ENCODE assay signal across 12 cellular contexts in the genomic region with DNA sequence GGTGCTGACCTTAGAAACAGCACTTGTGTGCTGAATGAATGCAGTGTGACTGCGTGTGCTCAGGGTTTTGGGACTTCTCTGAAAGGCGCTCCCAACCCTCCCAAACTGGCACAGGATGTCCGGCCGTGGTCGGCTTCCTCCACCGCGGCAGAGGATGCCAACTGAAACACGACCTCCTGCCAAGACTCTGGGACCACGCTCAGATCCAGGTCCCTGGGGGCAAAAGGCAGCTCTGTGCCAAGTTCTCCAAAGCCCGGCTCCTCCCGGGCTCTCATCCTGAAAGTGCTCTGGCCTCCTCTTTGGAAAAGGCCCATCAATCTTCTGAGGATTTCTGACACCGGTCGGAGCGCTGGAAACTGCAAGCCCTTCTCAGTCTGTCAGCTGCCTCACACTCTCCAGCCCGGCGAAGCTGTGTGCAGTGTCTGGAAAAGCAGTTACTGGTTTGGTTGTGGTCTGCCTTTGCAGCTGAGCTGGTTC. TPM values are rescaled to one million over a fixed set of nuclear protein-coding genes. Genes with fewer than 3 reads are reported as not detected.
DNase-seq lines count a peak whose midpoint lies in the region; ATAC-seq and TF ChIP-seq lines count a peak whose summit lies in the region.
"Had no signal": no experiment of that assay in that cellular context is flagged by ENCODE, and none has a peak within 500 bp of the region (broad histone marks: within the 10 kb centered on the region; RNA-seq: fewer than 3 reads in every experiment).

No MANE protein-coding gene starts in this region.

- no peak overlapping the region for H3K23ac ChIP-seq in mesenchymal stem cell (ENCODE audit: low read length in 2 of 2)

- H3K4ac ChIP-seq in mesenchymal stem cell (ENCODE audit: low read depth in 1 of 2, low read length in 2 of 2), result no peak overlapping the region

- 23 to 38% methylated on average over 3 to 16 of the region's 16 CpGs for WGBS in body of pancreas, 2 donors
- 63% methylated on average over 16 of the region's 16 CpGs for WGBS in mesenchymal stem cell

- no peak overlapping the region for H3K4me2 ChIP-seq in mesenchymal stem cell (ENCODE audit: low read length, poor library complexity, severe bottlenecking)

- no peak overlapping the region for H2AFZ ChIP-seq in mesenchymal stem cell (ENCODE audit: low read depth, low read length)

- TF ChIP-seq POLR2A in body of pancreas (IDR thresholded peaks at IDR 0.05) (no peak), uterus (IDR thresholded peaks at IDR 0.05) (no peak)

- ATAC-seq in body of pancreas, result peak; percentile 10
- no peak for ATAC-seq in GM18870 (IDR thresholded peaks at IDR 0.05; ENCODE audit: unreplicated experiment)
- ATAC-seq: stimulated activated naive B cell treated with anti-CD40 and anti-IgM and Interleukin-4, amounts not matched to agents 10 μg/mL and 1 μg/mL and 100 μg/mL, for 72 hours had no signal

- intact Hi-C loops in body of pancreas (cut with DNase I), result loop anchor here (10.0 kb wide), 1 partner anchor 667 kb away; no protein-coding TSS in a partner anchor
- intact Hi-C loops in uterus (cut with DNase I; ENCODE audit: low total_unique reads), result no loop called here

- H2BK120ac ChIP-seq in mesenchymal stem cell (ENCODE audit: low read depth, low read length), result no peak overlapping the region

- no peak overlapping the region for H2AK5ac ChIP-seq in mesenchymal stem cell (ENCODE audit: low read length, severe bottlenecking)

- H3K4me1 ChIP-seq in body of pancreas (peaks cover 1% of the 10 kb centered on the region), mesenchymal stem cell (ENCODE audit: control insufficient read depth, insufficient read depth, low read depth, low read length) (peaks cover 1% of the 10 kb centered on the region), uterus (no peaks in the 10 kb centered on the region)

- no peak overlapping the region for H3K27ac ChIP-seq in body of pancreas
- H3K27ac ChIP-seq in mesenchymal stem cell (ENCODE audit: low read length, poor library complexity, severe bottlenecking), result no peak overlapping the region
- H3K27ac ChIP-seq in uterus, result peak overlapping the region; percentile 3 to 4

- H3K14ac ChIP-seq in mesenchymal stem cell (ENCODE audit: low read length in 2 of 2), result no peak overlapping the region

- H3K9me3 ChIP-seq in body of pancreas (no peaks in the 10 kb centered on the region), mesenchymal stem cell (ENCODE audit: control insufficient read depth, low read length) (no peaks in the 10 kb centered on the region), uterus (no peaks in the 10 kb centered on the region)

- H3K9ac ChIP-seq in mesenchymal stem cell (ENCODE audit: low read length), result peak overlapping the region; percentile 46

- TF ChIP-seq CTCF in body of pancreas (IDR thresholded peaks at IDR 0.05) (no peak), uterus (IDR thresholded peaks at IDR 0.05) (no peak), GM20000 (IDR thresholded peaks at IDR 0.05; ENCODE audit: extremely low read depth, missing control alignments) (no peak)

- H3K36me3 ChIP-seq in body of pancreas (replicated peaks in 1 of 2; ENCODE audit: insufficient read depth in 1 of 2, low read depth in 2 of 2) (no peaks in the 10 kb centered on the region), mesenchymal stem cell (ENCODE audit: control insufficient read depth in 1 of 2, insufficient read depth in 2 of 2, low read depth in 1 of 2, low read length in 2 of 2) (no peaks in the 10 kb centered on the region), uterus (no peaks in the 10 kb centered on the region)

- DNase-seq in NCI-H510A treated with DMSO at 0.1 percent for 48 hours (lab: John Stamatoyannopoulos, UW), result peak; percentile 14
- DNase-seq in NCI-H510A (lab: John Stamatoyannopoulos, UW), result no peak
- no peak for DNase-seq in body of pancreas
- no peak for DNase-seq in mesenchymal stem cell
- DNase-seq in uterus, result peak; percentile 58 to 62
- DNase-seq in activated gamma-delta T cell (lab: John Stamatoyannopoulos, UW), result no peak
- DNase-seq in GM20000 (ENCODE audit: low spot score), result no peak
- DNase-seq: amniotic stem cell; naive B cell; NCI-H1436 treated with DMSO at 0.1 percent for 48 hours; stimulated activated naive B cell treated with anti-CD40 and anti-IgM and Interleukin-4, amounts not matched to agents 10 μg/mL and 1 μg/mL and 100 μg/mL, for 72 hours had no signal

- no peak overlapping the region for H3K4me3 ChIP-seq in body of pancreas
- peak overlapping the region in 1 of 2 experiments; percentile 39 for H3K4me3 ChIP-seq in mesenchymal stem cell (ENCODE audit: insufficient read depth in 1 of 2, low read depth in 1 of 2, low read length in 2 of 2)
- H3K4me3 ChIP-seq in uterus, result no peak overlapping the region

- no peak overlapping the region for H2BK15ac ChIP-seq in mesenchymal stem cell (ENCODE audit: low read depth, poor library complexity, severe bottlenecking)

- no peaks in the 10 kb centered on the region for H3K79me1 ChIP-seq in mesenchymal stem cell (replicated peaks; ENCODE audit: low read length, poor library complexity, severe bottlenecking)

- no peak overlapping the region for H2BK12ac ChIP-seq in mesenchymal stem cell (ENCODE audit: low read length in 2 of 2)

- H4K8ac ChIP-seq in mesenchymal stem cell (ENCODE audit: low read length), result no peak overlapping the region

- H3K18ac ChIP-seq in mesenchymal stem cell (ENCODE audit: low read depth in 1 of 2, low read length in 2 of 2), result no peak overlapping the region

- H3K27me3 ChIP-seq in body of pancreas, result no peaks in the 10 kb centered on the region
- peaks cover 13 to 74% of the 10 kb centered on the region in 2 experiments for H3K27me3 ChIP-seq in mesenchymal stem cell (ENCODE audit: control insufficient read depth in 1 of 2, insufficient read depth in 1 of 2, low read length in 2 of 2)
- H3K27me3 ChIP-seq in uterus, result no peaks in the 10 kb centered on the region

- H2BK5ac ChIP-seq in mesenchymal stem cell (ENCODE audit: low read depth, low read length, poor library complexity, severe bottlenecking), result no peak overlapping the region

- H4K91ac ChIP-seq in mesenchymal stem cell (ENCODE audit: low read length), result no peak overlapping the region

RNA-seq across cellular contexts. Expression of gene ZBTB7C, which starts 32.3 kb away (rescaled TPM):
- 1 to 10 TPM; 1.3 to 2.3 TPM for total RNA-seq in body of pancreas
- 0.11 TPM for polyA plus RNA-seq in mesenchymal stem cell (2013, experiment 1 of 2)
- 0.11 TPM for polyA plus RNA-seq in mesenchymal stem cell (2013, experiment 2 of 2)
- 10 to 100 TPM in 2 of 4 donors, 1 to 10 TPM in 2; 1.0 to 11.2 (median 7.9) TPM for total RNA-seq in uterus

Comparison
In these comparisons a context has a peak if more than half of its experiments do, and no peak if none do; other contexts are left out.
1. DNase-seq: peak in NCI-H510A treated with DMSO at 0.1 percent for 48 hours (single experiment) and uterus (2 of 2); none in NCI-H510A (single experiment), body of pancreas (0 of 4), mesenchymal stem cell (single experiment), activated gamma-delta T cell (single experiment) and GM20000 (single experiment).
2. H3K27ac ChIP-seq: peak in uterus (2 of 2); none in body of pancreas (0 of 4) and mesenchymal stem cell (single experiment).